Comparison of ENCODE assay signal across 8 cellular contexts in genomic region chr17:31052187-31052889, GRCh38. TPM values are rescaled to one million over a fixed set of nuclear protein-coding genes. Genes with fewer than 3 reads are reported as not detected.
DNase-seq lines count a peak whose midpoint lies in the region; ATAC-seq and TF ChIP-seq lines count a peak whose summit lies in the region.

No MANE protein-coding gene starts in this region.

- H3K27ac ChIP-seq in Panc1 (ENCODE audit: low read length) (no peak overlapping the region), trophoblast cell (ENCODE audit: low read depth, low read length) (peak overlapping the region; percentile 31)

- no peak overlapping the region for H3K4me3 ChIP-seq in Panc1 (ENCODE audit: low read depth in 2 of 2, low read length in 2 of 2)
- no peak overlapping the region for H3K4me3 ChIP-seq in trophoblast cell (ENCODE audit: low read depth, low read length)

- H3K27me3 ChIP-seq in Panc1 (ENCODE audit: control insufficient read depth, insufficient read depth, low read length) = no peaks in the 10 kb centered on the region
- H3K27me3 ChIP-seq in trophoblast cell (ENCODE audit: insufficient read depth, low read length) = no peaks in the 10 kb centered on the region

- H3K23ac ChIP-seq in trophoblast cell (ENCODE audit: low read length) = no peak overlapping the region

- H2BK5ac ChIP-seq in trophoblast cell (ENCODE audit: low read depth, low read length, poor library complexity) = no peak overlapping the region

- no TSS peak for BruUV-seq in Panc1 (replicated peaks; lab: Mats Ljungman, UMichigan)

- H3K4me1 ChIP-seq in Panc1 (ENCODE audit: control insufficient read depth, insufficient read depth, low read length) (no peaks in the 10 kb centered on the region), trophoblast cell (ENCODE audit: control insufficient read depth in 1 of 2, insufficient read depth in 2 of 2, low read length in 2 of 2) (peaks cover 9 to 13% of the 10 kb centered on the region in 2 experiments)

- no peak overlapping the region for H2BK12ac ChIP-seq in trophoblast cell (ENCODE audit: low read length)

- no peak overlapping the region for H4K12ac ChIP-seq in trophoblast cell (ENCODE audit: low read depth, low read length)

- H2BK120ac ChIP-seq in trophoblast cell (ENCODE audit: insufficient read depth, low read length, poor library complexity) = no peak overlapping the region

- no peak overlapping the region for H3K4me2 ChIP-seq in trophoblast cell (ENCODE audit: low read length)

- DNase-seq in GF-D8 (lab: John Stamatoyannopoulos, UW) = peak; percentile 13
- no peak for DNase-seq in Panc1 (ENCODE audit: low read depth, low spot score)
- peak; percentile 60 to 74 for DNase-seq in trophoblast cell
- no peak for DNase-seq in inferior parietal cortex (ENCODE audit: extremely low spot score)
- no peak for DNase-seq in HuH-7.5 (ENCODE audit: low spot score)
- no peak for DNase-seq in activated CD4-positive, alpha-beta T cell treated with anti-CD3 and anti-CD28 coated beads, Interleukin-2, amount 50 U/mL, for 4 hours

- no CpG with 5 or more reads among the region's 9 CpGs for WGBS in trophoblast cell (ENCODE audit: extremely low coverage, insufficient coverage, insufficient read length)

- CTCF ChIA-PET in Panc1 (lab: Charles Lee) = no interaction called here

- peak; percentile 54 for ATAC-seq in Panc1
- peak; percentile 96 for ATAC-seq in esophagus mucosa
- no peak for ATAC-seq in HG02588 (IDR thresholded peaks at IDR 0.05; ENCODE audit: unreplicated experiment)

- H3K79me1 ChIP-seq in trophoblast cell (ENCODE audit: low read length) = peaks cover 2% of the 10 kb centered on the region

- H3K79me2 ChIP-seq in trophoblast cell (ENCODE audit: control insufficient read depth, insufficient read depth, low read length, poor library complexity) = peaks cover 2% of the 10 kb centered on the region

- POLR2A ChIA-PET in Panc1 (lab: Charles Lee) = no interaction called here

- no peak overlapping the region for H3K14ac ChIP-seq in trophoblast cell (ENCODE audit: low read length)

- in situ Hi-C loops in Panc1 (cut with HindIII; ENCODE audit: low pct_unique_long_range_greater_than_20kb, low sequenced_read_pairs) = no loop called here

- no peak overlapping the region for H3K18ac ChIP-seq in trophoblast cell (ENCODE audit: low read length)

- intact Hi-C loops in Panc1 (cut with micrococcal nuclease; ENCODE audit: unreplicated experiment) = no loop called here

- peak overlapping the region; percentile 3 for H2AK5ac ChIP-seq in trophoblast cell (ENCODE audit: low read length)

- H2AFZ ChIP-seq in trophoblast cell (ENCODE audit: insufficient read depth, low read length, poor library complexity) = no peak overlapping the region

- H3K4ac ChIP-seq in trophoblast cell (ENCODE audit: low read depth, low read length) = no peak overlapping the region

- no peak for TF ChIP-seq CTCF in Panc1 (IDR thresholded peaks at IDR 0.05)

- H3K36me3 ChIP-seq in Panc1 (ENCODE audit: control insufficient read depth, insufficient read depth, low read length) = no peaks in the 10 kb centered on the region
- peaks cover 0 to 3% of the 10 kb centered on the region in 2 experiments for H3K36me3 ChIP-seq in trophoblast cell (ENCODE audit: control insufficient read depth in 1 of 2, insufficient read depth in 2 of 2, low read length in 2 of 2)

- no peak overlapping the region for H4K8ac ChIP-seq in trophoblast cell (ENCODE audit: low read depth, low read length)

- peak overlapping the region; percentile 41 for H4K91ac ChIP-seq in trophoblast cell (ENCODE audit: low read depth, low read length)

- H3K9ac ChIP-seq in trophoblast cell (ENCODE audit: low read length) = no peak overlapping the region

- no peaks in the 10 kb centered on the region for H3K9me3 ChIP-seq in Panc1 (ENCODE audit: control insufficient read depth, insufficient read depth, low read depth, low read length)
- peaks cover 5% of the 10 kb centered on the region for H3K9me3 ChIP-seq in trophoblast cell (ENCODE audit: insufficient read depth, low read depth, low read length)

RNA-seq across cellular contexts. Expression of gene NF1, which starts 42.4 kb away (rescaled TPM):
- 82.5 TPM for total RNA-seq in Panc1 (2021; ENCODE audit: unreplicated experiment)
- polyA plus RNA-seq in Panc1 (2012; ENCODE audit: insufficient read length) = 21.1 TPM
- 21.6 TPM for total RNA-seq in esophagus mucosa
- polyA plus RNA-seq in trophoblast cell (2013) = 20.9 and 21.4 TPM in 2 replicates

Comparison
In these comparisons a context has a peak if more than half of its experiments do, and no peak if none do; other contexts are left out.
1. DNase-seq: peak in GF-D8 (single experiment) and trophoblast cell (2 of 2); none in Panc1 (single experiment), inferior parietal cortex (single experiment), HuH-7.5 (single experiment) and activated CD4-positive, alpha-beta T cell treated with anti-CD3 and anti-CD28 coated beads, Interleukin-2, amount 50 U/mL, for 4 hours (0 of 2).